33 cellular contexts compared by ENCODE assay signal in genomic region chr18:73120626-73121025, GRCh38.
"Had no signal": no experiment of that assay in that cellular context is flagged by ENCODE, and none has a peak within 500 bp of the region (broad histone marks: within the 10 kb centered on the region; RNA-seq: fewer than 3 reads in every experiment).

No MANE protein-coding gene starts in this region.

- H3K4me1 ChIP-seq: adrenal gland, ascending aorta, body of pancreas, breast epithelium had no signal

- H3K27me3 ChIP-seq: adrenal gland, ascending aorta, body of pancreas, brain microvascular endothelial cell, breast epithelium, cardiac muscle cell had no signal

- FAIRE-seq: astrocyte, bronchial epithelial cell had no signal

- H3K4me3 ChIP-seq: adrenal gland, ascending aorta, body of pancreas, breast epithelium, cardiac muscle cell had no signal

- H3K36me3 ChIP-seq: adrenal gland, ascending aorta, brain microvascular endothelial cell, breast epithelium, cardiac muscle cell had no signal

- DNase-seq: activated effector memory CD4-positive, alpha-beta T cell treated with anti-CD3 and anti-CD28 coated beads, Interleukin-2, amount 50 U/mL, for 16 hours; activated effector memory CD4-positive, alpha-beta T cell treated with Interleukin-2 at 50 U/mL for 16 hours; activated gamma-delta T cell; activated gamma-delta T cell treated with Interleukin-2 at 50 U/mL for 16 hours; activated naive CD4-positive, alpha-beta T cell; activated naive CD4-positive, alpha-beta T cell treated with anti-CD3 and anti-CD28 coated beads for 36 hours; activated naive CD4-positive, alpha-beta T cell treated with anti-CD3 and anti-CD28 coated beads, Interleukin-2, amount 10 ng/mL, durations not matched to agents 7 days and 5 days; activated naive CD4-positive, alpha-beta T cell treated with anti-CD3 and anti-CD28 coated beads, Interleukin-2, amount 50 U/mL, for 16 hours; activated naive CD4-positive, alpha-beta T cell treated with Interleukin-2 at 50 U/mL for 16 hours; activated naive CD8-positive, alpha-beta T cell treated with anti-CD3 and anti-CD28 coated beads for 36 hours; activated naive CD8-positive, alpha-beta T cell treated with anti-CD3 and anti-CD28 coated beads, Interleukin-2, amount 10 ng/mL, durations not matched to agents 7 days and 5 days; activated naive CD8-positive, alpha-beta T cell treated with anti-CD3 and anti-CD28 coated beads, Interleukin-2, amount 50 U/mL, for 24 hours; activated T-cell treated with anti-CD3 and anti-CD28 coated beads, Interleukin-2, amount 50 U/mL, for 24 hours; activated T-cell treated with anti-CD3 and anti-CD28 coated beads, Interleukin-2, amount 50 U/mL, for 4 hours; activated T-cell treated with anti-CD3 and anti-CD28 coated beads, Interleukin-2, amount 50 U/mL, for 48 hours; activated T-cell treated with anti-CD3 and anti-CD28 coated beads, Interleukin-2, amount 50 U/mL, for 72 hours; adrenal gland; amniotic stem cell; amygdala; anterior cingulate cortex; aorta; body of pancreas; brain microvascular endothelial cell; caudate nucleus; central memory CD4-positive, alpha-beta T cell; cerebellar nuclear complex had no signal

- ATAC-seq: activated naive CD4-positive, alpha-beta T cell treated with anti-CD3 and anti-CD28 coated beads, Interleukin-2, amount 50 U/mL, for 72 hours; activated naive CD8-positive, alpha-beta T cell treated with anti-CD3 and anti-CD28 coated beads, Interleukin-2, amount 50 U/mL, for 24 hours; activated T-cell treated with anti-CD3 and anti-CD28 coated beads, Interleukin-2, amount 50 U/mL, for 4 hours; activated T-cell treated with anti-CD3 and anti-CD28 coated beads, Interleukin-2, amount 50 U/mL, for 72 hours; activated T-helper 17 cell treated with anti-CD3 and anti-CD28 coated beads, Interleukin-2, amount 50 U/mL, for 72 hours; body of pancreas had no signal

- H3K27ac ChIP-seq: adrenal gland, ascending aorta, body of pancreas, brain microvascular endothelial cell, breast epithelium, cardiac muscle cell had no signal

- H3K9me3 ChIP-seq: adrenal gland, ascending aorta, body of pancreas, breast epithelium had no signal
